ENCODE assay signal across 22 cellular contexts in genomic region chr11:96167787-96168186, GRCh38.
DNase-seq lines count a peak whose midpoint lies in the region; ATAC-seq and TF ChIP-seq lines count a peak whose summit lies in the region.
"Had no signal": no experiment of that assay in that cellular context is flagged by ENCODE, and none has a peak within 500 bp of the region (broad histone marks: within the 10 kb centered on the region; RNA-seq: fewer than 3 reads in every experiment).

No MANE protein-coding gene starts in this region.

- H3K4me3 Mint-ChIP-seq in nephron, result no peak overlapping the region
- no peak overlapping the region for H3K4me3 Mint-ChIP-seq in CD8-positive, alpha-beta memory T cell
- H3K4me3 Mint-ChIP-seq: activated naive CD8-positive, alpha-beta T cell treated with anti-CD3 and anti-CD28 coated beads, Interleukin-2, amount 10 ng/mL, durations not matched to agents 7 days and 5 days; immature natural killer cell had no signal

- H3K9me3 Mint-ChIP-seq in nephron, result no peaks in the 10 kb centered on the region
- no peaks in the 10 kb centered on the region for H3K9me3 Mint-ChIP-seq in CD8-positive, alpha-beta memory T cell
- H3K9me3 Mint-ChIP-seq: immature natural killer cell had no signal

- H3K27ac ChIP-seq in left ventricle myocardium inferior (replicated peaks) (peak overlapping the region; percentile 55), right atrium auricular region (peak overlapping the region in 1 of 2 donors; percentile 23), body of pancreas (peak overlapping the region in 3 of 4 donors; percentile 74 to 76 (median 75))
- no peak overlapping the region for H3K27ac ChIP-seq in CD8-positive, alpha-beta memory T cell (ENCODE audit: low read depth, low read length)
- H3K27ac ChIP-seq: HL-60, right lobe of liver had no signal

- DNase-seq in left ventricle myocardium inferior (no peak), right atrium auricular region (ENCODE audit: low spot score) (no peak), body of pancreas (no peak), A172 (ENCODE audit: low spot score) (no peak), cardiac septum (ENCODE audit: low spot score) (no peak)
- DNase-seq in CD8-positive, alpha-beta memory T cell, result no peak
- DNase-seq: activated CD4-positive, alpha-beta T cell treated with anti-CD3 and anti-CD28 coated beads, Interleukin-2, amount 50 U/mL, for 4 hours; activated naive CD8-positive, alpha-beta T cell treated with anti-CD3 and anti-CD28 coated beads, Interleukin-2, amount 10 ng/mL, durations not matched to agents 7 days and 5 days; activated T-cell treated with anti-CD3 and anti-CD28 coated beads, Interleukin-2, amount 50 U/mL, for 1 hour; CD4-positive, alpha-beta memory T cell; cortex of kidney; immature natural killer cell; left ventricle myocardium superior; MG63; NCI-H1436 treated with DMSO at 0.1 percent for 48 hours; NCI-H524 treated with DMSO at 0.1 percent for 48 hours; right lobe of liver; SHP77 had no signal

- ATAC-seq in body of pancreas, result no peak
- no peak for ATAC-seq in HG03520 (IDR thresholded peaks at IDR 0.05; ENCODE audit: unreplicated experiment)
- ATAC-seq: GM12878 had no signal

- H3K9me3 ChIP-seq in left ventricle myocardium inferior (replicated peaks) (no peaks in the 10 kb centered on the region), right atrium auricular region (no peaks in the 10 kb centered on the region), body of pancreas (no peaks in the 10 kb centered on the region)
- no peaks in the 10 kb centered on the region for H3K9me3 ChIP-seq in CD8-positive, alpha-beta memory T cell (ENCODE audit: low read length)
- H3K9me3 ChIP-seq: MG63, right lobe of liver had no signal

- peak overlapping the region; percentile 18 to 37 (median 23) for H3K27ac Mint-ChIP-seq in nephron
- H3K27ac Mint-ChIP-seq in CD8-positive, alpha-beta memory T cell, result peak overlapping the region in 4 of 8 donors; percentile 35 to 70 (median 50)
- H3K27ac Mint-ChIP-seq: activated naive CD8-positive, alpha-beta T cell treated with anti-CD3 and anti-CD28 coated beads, Interleukin-2, amount 10 ng/mL, durations not matched to agents 7 days and 5 days had no signal

- H3K4me1 Mint-ChIP-seq in nephron, result peaks cover 56% of the 10 kb centered on the region
- H3K4me1 Mint-ChIP-seq in CD8-positive, alpha-beta memory T cell, result peaks cover 36 to 76% (median 70%) of the 10 kb centered on the region in 3 donors

- POLR2A ChIA-PET in CD8-positive, alpha-beta memory T cell (lab: Charles Lee), result no interaction called here

- H3K27me3 ChIP-seq in left ventricle myocardium inferior (ENCODE audit: low read depth), result no peaks in the 10 kb centered on the region
- H3K27me3 ChIP-seq in right atrium auricular region, result no peaks in the 10 kb centered on the region
- no peaks in the 10 kb centered on the region for H3K27me3 ChIP-seq in body of pancreas
- no peaks in the 10 kb centered on the region for H3K27me3 ChIP-seq in CD8-positive, alpha-beta memory T cell (ENCODE audit: insufficient read depth, low read length, poor library complexity, severe bottlenecking)
- H3K27me3 ChIP-seq: MG63, right lobe of liver had no signal

- H3K36me3 ChIP-seq in left ventricle myocardium inferior (no peaks in the 10 kb centered on the region), right atrium auricular region (no peaks in the 10 kb centered on the region), body of pancreas (replicated peaks in 1 of 2; ENCODE audit: insufficient read depth in 1 of 2, low read depth in 2 of 2) (no peaks in the 10 kb centered on the region)
- no peaks in the 10 kb centered on the region for H3K36me3 ChIP-seq in CD8-positive, alpha-beta memory T cell (ENCODE audit: insufficient read depth, low read length)
- H3K36me3 ChIP-seq: MG63, right lobe of liver had no signal

- WGBS in body of pancreas, 2 donors, result 51 to 67% methylated on average over 3 of the region's 3 CpGs

- no peak overlapping the region for H3K4me3 ChIP-seq in left ventricle myocardium inferior
- H3K4me3 ChIP-seq in right atrium auricular region, result no peak overlapping the region
- H3K4me3 ChIP-seq in body of pancreas, result no peak overlapping the region
- H3K4me3 ChIP-seq in CD8-positive, alpha-beta memory T cell (ENCODE audit: low read length), result no peak overlapping the region
- H3K4me3 ChIP-seq: GM12878, MG63, right lobe of liver had no signal

- intact Hi-C loops in left ventricle myocardium inferior (cut with micrococcal nuclease) (no loop called here), body of pancreas (cut with DNase I) (no loop called here), cardiac septum (cut with DNase I) (loop anchor here (5.0 kb wide), 1 partner anchor 70 kb away; no protein-coding TSS in a partner anchor)

- no peak for TF ChIP-seq POLR2A in body of pancreas (IDR thresholded peaks at IDR 0.05)

- peaks cover 44% of the 10 kb centered on the region for H3K4me1 ChIP-seq in left ventricle myocardium inferior
- H3K4me1 ChIP-seq in right atrium auricular region, result peaks cover 0 to 36% of the 10 kb centered on the region in 2 donors
- H3K4me1 ChIP-seq in body of pancreas, result peaks cover 24% of the 10 kb centered on the region
- peaks cover 9% of the 10 kb centered on the region for H3K4me1 ChIP-seq in CD8-positive, alpha-beta memory T cell (ENCODE audit: insufficient read depth, low read length)
- H3K4me1 ChIP-seq: right lobe of liver had no signal

- no peaks in the 10 kb centered on the region for H3K27me3 Mint-ChIP-seq in nephron (ENCODE audit: low read depth)
- H3K27me3 Mint-ChIP-seq in CD8-positive, alpha-beta memory T cell, result no peaks in the 10 kb centered on the region
- H3K27me3 Mint-ChIP-seq: activated naive CD8-positive, alpha-beta T cell treated with anti-CD3 and anti-CD28 coated beads, Interleukin-2, amount 10 ng/mL, durations not matched to agents 7 days and 5 days; CD4-positive, alpha-beta memory T cell had no signal

- TF ChIP-seq CTCF in left ventricle myocardium inferior (IDR thresholded peaks at IDR 0.05; ENCODE audit: borderline replicate concordance) (no peak), right atrium auricular region (IDR thresholded peaks at IDR 0.05) (no peak), body of pancreas (IDR thresholded peaks at IDR 0.05) (no peak), nephron (IDR thresholded peaks at IDR 0.05; ENCODE audit: unreplicated experiment in 3 of 3) (no peak)

- H3K36me3 Mint-ChIP-seq in nephron (ENCODE audit: low read depth), result peaks cover 10% of the 10 kb centered on the region
- H3K36me3 Mint-ChIP-seq in CD8-positive, alpha-beta memory T cell, result peaks cover under 1 to 16% (median 6%) of the 10 kb centered on the region in 3 donors

- CTCF ChIA-PET in CD8-positive, alpha-beta memory T cell (lab: Charles Lee), result no interaction called here
